Comparison of ENCODE assay signal across 18 cellular contexts in the genomic region with DNA sequence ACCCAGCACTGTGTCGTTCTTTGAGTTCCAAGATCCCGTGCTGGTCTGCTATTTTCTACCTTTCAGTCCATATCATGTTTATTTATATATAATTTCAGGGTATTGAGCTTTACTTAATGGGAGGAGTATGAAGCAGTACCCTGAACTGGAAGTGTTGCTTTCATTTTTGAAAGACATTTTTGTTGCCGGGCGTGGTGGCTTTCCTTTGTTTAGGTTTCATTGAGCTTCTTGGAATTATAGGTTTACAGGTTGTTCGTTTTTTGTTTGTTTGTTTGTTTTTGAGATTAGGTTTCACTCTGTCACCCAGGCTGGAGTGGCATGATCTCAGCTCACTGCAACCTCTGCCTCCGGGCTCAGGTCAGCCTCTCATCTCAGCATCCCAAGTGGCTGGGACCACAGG. TPM values are rescaled to one million over a fixed set of nuclear protein-coding genes. Genes with fewer than 3 reads are reported as not detected.
DNase-seq lines count a peak whose midpoint lies in the region; ATAC-seq and TF ChIP-seq lines count a peak whose summit lies in the region.
"Had no signal": no experiment of that assay in that cellular context is flagged by ENCODE, and none has a peak within 500 bp of the region (broad histone marks: within the 10 kb centered on the region; RNA-seq: fewer than 3 reads in every experiment).

No MANE protein-coding gene starts in this region.

- H3K4me3 Mint-ChIP-seq in activated CD4-positive, alpha-beta T cell treated with anti-CD3 and anti-CD28 coated beads, Interleukin-2, amount 10 ng/mL, durations not matched to agents 24 days and 14 days: no peak overlapping the region
- peak overlapping the region; percentile 11 for H3K4me3 Mint-ChIP-seq in activated T-helper 1 cell treated with anti-CD3 and anti-CD28 coated beads, Interleukin-12 subunit alpha, Interleukin-12 subunit beta, Interleukin-2, Interleukin-4 antibody, amounts not matched to agents 30 ng/mL and 10 ng/mL and 1 ng/mL, durations not matched to agents 14 hours and 24 hours and 36 hours
- H3K4me3 Mint-ChIP-seq in natural killer cell treated with Interleukin-12 subunit alpha and Interleukin-12 subunit beta and Interleukin-15 and Interleukin-18, amount 100 ng/mL, for 72 hours: peak overlapping the region; percentile 25

- peaks cover 13% of the 10 kb centered on the region for H3K36me3 Mint-ChIP-seq in activated CD4-positive, alpha-beta T cell treated with anti-CD3 and anti-CD28 coated beads, Interleukin-2, amount 10 ng/mL, durations not matched to agents 24 days and 14 days (ENCODE audit: low read depth)
- H3K36me3 Mint-ChIP-seq in activated T-helper 1 cell treated with anti-CD3 and anti-CD28 coated beads, Interleukin-12 subunit alpha, Interleukin-12 subunit beta, Interleukin-2, Interleukin-4 antibody, amounts not matched to agents 30 ng/mL and 10 ng/mL and 1 ng/mL, durations not matched to agents 14 hours and 24 hours and 36 hours (ENCODE audit: low read depth): peaks cover 11% of the 10 kb centered on the region
- no peaks in the 10 kb centered on the region for H3K36me3 Mint-ChIP-seq in natural killer cell treated with Interleukin-12 subunit alpha and Interleukin-12 subunit beta and Interleukin-15 and Interleukin-18, amount 100 ng/mL, for 72 hours

- H3K27me3 Mint-ChIP-seq in activated CD4-positive, alpha-beta T cell treated with anti-CD3 and anti-CD28 coated beads, Interleukin-2, amount 10 ng/mL, durations not matched to agents 24 days and 14 days: no peaks in the 10 kb centered on the region
- H3K27me3 Mint-ChIP-seq in activated T-helper 1 cell treated with anti-CD3 and anti-CD28 coated beads, Interleukin-12 subunit alpha, Interleukin-12 subunit beta, Interleukin-2, Interleukin-4 antibody, amounts not matched to agents 30 ng/mL and 10 ng/mL and 1 ng/mL, durations not matched to agents 14 hours and 24 hours and 36 hours (ENCODE audit: insufficient read depth): no peaks in the 10 kb centered on the region
- H3K27me3 Mint-ChIP-seq in natural killer cell treated with Interleukin-12 subunit alpha and Interleukin-12 subunit beta and Interleukin-15 and Interleukin-18, amount 100 ng/mL, for 72 hours: no peaks in the 10 kb centered on the region
- H3K27me3 Mint-ChIP-seq: CD4-positive, CD25-positive, alpha-beta regulatory T cell had no signal

- H4K20me1 ChIP-seq in MM.1S (ENCODE audit: insufficient read depth, low read length): no peaks in the 10 kb centered on the region

- peak; percentile 79 for DNase-seq in activated CD4-positive, alpha-beta T cell treated with anti-CD3 and anti-CD28 coated beads, Interleukin-2, amount 10 ng/mL, durations not matched to agents 24 days and 14 days
- no peak for DNase-seq in activated CD4-positive, alpha-beta T cell treated with anti-CD3 and anti-CD28 coated beads, Interleukin-2, amount 50 U/mL, for 48 hours
- no peak for DNase-seq in MM.1S
- no peak for DNase-seq in activated T-helper 1 cell treated with anti-CD3 and anti-CD28 coated beads, Interleukin-12 subunit alpha, Interleukin-12 subunit beta, Interleukin-2, Interleukin-4 antibody, amounts not matched to agents 30 ng/mL and 10 ng/mL and 1 ng/mL, durations not matched to agents 14 hours and 24 hours and 36 hours (ENCODE audit: low spot score)
- no peak for DNase-seq in natural killer cell treated with Interleukin-12 subunit alpha and Interleukin-12 subunit beta and Interleukin-15 and Interleukin-18, amount 100 ng/mL, for 72 hours (ENCODE audit: low spot score)
- DNase-seq in NCI-H2227 (lab: John Stamatoyannopoulos, UW; ENCODE audit: unreplicated experiment): no peak
- no peak for DNase-seq in ovary
- DNase-seq: AML-193, Calu3, DND-41, GDM1, HCEC 1CT, Karpas-422, NCI-H187 treated with DMSO at 0.1 percent for 48 hours, NCI-H524 treated with DMSO at 0.1 percent for 48 hours, Peyer's patch, SHP77 had no signal

- peaks cover 10% of the 10 kb centered on the region for H3K4me1 Mint-ChIP-seq in activated CD4-positive, alpha-beta T cell treated with anti-CD3 and anti-CD28 coated beads, Interleukin-2, amount 10 ng/mL, durations not matched to agents 24 days and 14 days
- H3K4me1 Mint-ChIP-seq in activated T-helper 1 cell treated with anti-CD3 and anti-CD28 coated beads, Interleukin-12 subunit alpha, Interleukin-12 subunit beta, Interleukin-2, Interleukin-4 antibody, amounts not matched to agents 30 ng/mL and 10 ng/mL and 1 ng/mL, durations not matched to agents 14 hours and 24 hours and 36 hours (ENCODE audit: low read depth): peaks cover 15% of the 10 kb centered on the region
- peaks cover 9 to 12% of the 10 kb centered on the region in 2 donors for H3K4me1 Mint-ChIP-seq in natural killer cell treated with Interleukin-12 subunit alpha and Interleukin-12 subunit beta and Interleukin-15 and Interleukin-18, amount 100 ng/mL, for 72 hours (ENCODE audit: low read depth in 2 of 2)

- peaks cover 7% of the 10 kb centered on the region for H3K4me1 ChIP-seq in MM.1S (ENCODE audit: low read length)
- H3K4me1 ChIP-seq in ovary (ENCODE audit: insufficient read depth): no peaks in the 10 kb centered on the region

- peak overlapping the region; percentile 45 for H3K27ac Mint-ChIP-seq in activated CD4-positive, alpha-beta T cell treated with anti-CD3 and anti-CD28 coated beads, Interleukin-2, amount 10 ng/mL, durations not matched to agents 24 days and 14 days
- H3K27ac Mint-ChIP-seq in activated T-helper 1 cell treated with anti-CD3 and anti-CD28 coated beads, Interleukin-12 subunit alpha, Interleukin-12 subunit beta, Interleukin-2, Interleukin-4 antibody, amounts not matched to agents 30 ng/mL and 10 ng/mL and 1 ng/mL, durations not matched to agents 14 hours and 24 hours and 36 hours: peak overlapping the region; percentile 52
- peak overlapping the region; percentile 1 to 78 for H3K27ac Mint-ChIP-seq in natural killer cell treated with Interleukin-12 subunit alpha and Interleukin-12 subunit beta and Interleukin-15 and Interleukin-18, amount 100 ng/mL, for 72 hours
- H3K27ac Mint-ChIP-seq: CD4-positive, CD25-positive, alpha-beta regulatory T cell had no signal

- H3F3A ChIP-seq in MM.1S (ENCODE audit: insufficient read depth, low read length): peaks cover 6% of the 10 kb centered on the region

- H3K36me3 ChIP-seq in MM.1S (replicated peaks; ENCODE audit: insufficient read depth, low read length) (no peaks in the 10 kb centered on the region), ovary (no peaks in the 10 kb centered on the region)

- TF ChIP-seq POLR2A in ovary (IDR thresholded peaks at IDR 0.05): no peak

- H3K4me3 ChIP-seq in MM.1S (ENCODE audit: low read length): peak overlapping the region; percentile 27
- H3K4me3 ChIP-seq in ovary: no peak overlapping the region
- H3K4me3 ChIP-seq: Peyer's patch had no signal

- peak overlapping the region; percentile 55 for H3K4me2 ChIP-seq in MM.1S (ENCODE audit: low read depth, low read length)

- no peak for ATAC-seq in natural killer cell treated with Interleukin-12 subunit alpha and Interleukin-12 subunit beta and Interleukin-15 and Interleukin-18, amount 100 ng/mL, for 72 hours

- peak overlapping the region; percentile 9 for H2AFZ ChIP-seq in MM.1S (ENCODE audit: low read length)

- TF ChIP-seq EP300 in ovary (IDR thresholded peaks at IDR 0.05): no peak

- H3K79me2 ChIP-seq in MM.1S (ENCODE audit: low read length): peaks cover 11% of the 10 kb centered on the region; the same call in 1 of the 2 replicates

- no peaks in the 10 kb centered on the region for H3K9me2 ChIP-seq in MM.1S (replicated peaks; ENCODE audit: insufficient read depth, low read length)

- peak overlapping the region; percentile 30; the same call in 1 of the 2 replicates for H3K27ac ChIP-seq in MM.1S (ENCODE audit: low read length)
- no peak overlapping the region for H3K27ac ChIP-seq in ovary
- H3K27ac ChIP-seq: Peyer's patch had no signal

- peaks cover 10% of the 10 kb centered on the region for H3K9me3 Mint-ChIP-seq in activated CD4-positive, alpha-beta T cell treated with anti-CD3 and anti-CD28 coated beads, Interleukin-2, amount 10 ng/mL, durations not matched to agents 24 days and 14 days
- H3K9me3 Mint-ChIP-seq in activated T-helper 1 cell treated with anti-CD3 and anti-CD28 coated beads, Interleukin-12 subunit alpha, Interleukin-12 subunit beta, Interleukin-2, Interleukin-4 antibody, amounts not matched to agents 30 ng/mL and 10 ng/mL and 1 ng/mL, durations not matched to agents 14 hours and 24 hours and 36 hours: peaks cover 5% of the 10 kb centered on the region
- no peaks in the 10 kb centered on the region for H3K9me3 Mint-ChIP-seq in natural killer cell treated with Interleukin-12 subunit alpha and Interleukin-12 subunit beta and Interleukin-15 and Interleukin-18, amount 100 ng/mL, for 72 hours

- TF ChIP-seq CTCF in MM.1S (IDR thresholded peaks at IDR 0.05; ENCODE audit: low read length): no peak
- no peak for TF ChIP-seq CTCF in ovary (IDR thresholded peaks at IDR 0.05)

- 89 to 94% (median 92%) methylated on average over 6 of the region's 6 CpGs for WGBS in ovary, 3 donors

- no peaks in the 10 kb centered on the region for H3K9me3 ChIP-seq in MM.1S (replicated peaks; ENCODE audit: insufficient read depth, low read length)
- no peaks in the 10 kb centered on the region for H3K9me3 ChIP-seq in ovary

- intact Hi-C loops in activated CD4-positive, alpha-beta T cell treated with anti-CD3 and anti-CD28 coated beads, Interleukin-2, amount 10 ng/mL, durations not matched to agents 24 days and 14 days (cut with micrococcal nuclease): no loop called here
- intact Hi-C loops in activated T-helper 1 cell treated with anti-CD3 and anti-CD28 coated beads, Interleukin-12 subunit alpha, Interleukin-12 subunit beta, Interleukin-2, Interleukin-4 antibody, amounts not matched to agents 30 ng/mL and 10 ng/mL and 1 ng/mL, durations not matched to agents 14 hours and 24 hours and 36 hours (cut with micrococcal nuclease): no loop called here
- intact Hi-C loops in ovary (cut with DNase I): no loop called here

- H3K27me3 ChIP-seq in MM.1S (replicated peaks; ENCODE audit: insufficient read depth, low read length) (no peaks in the 10 kb centered on the region), ovary (no peaks in the 10 kb centered on the region)
- H3K27me3 ChIP-seq: Peyer's patch had no signal

- H3K9ac ChIP-seq in MM.1S (ENCODE audit: low read length): peak overlapping the region; percentile 26; the same call in 1 of the 2 replicates

RNA-seq across cellular contexts. Expression of a gene that starts 7.4 kb away (rescaled TPM):
- 1.5 and 1.6 TPM in 2 replicates for total RNA-seq in activated CD4-positive, alpha-beta T cell treated with anti-CD3 and anti-CD28 coated beads, Interleukin-2, amount 10 ng/mL, durations not matched to agents 24 days and 14 days
- total RNA-seq in activated T-helper 1 cell treated with anti-CD3 and anti-CD28 coated beads, Interleukin-12 subunit alpha, Interleukin-12 subunit beta, Interleukin-2, Interleukin-4 antibody, amounts not matched to agents 30 ng/mL and 10 ng/mL and 1 ng/mL, durations not matched to agents 14 hours and 24 hours and 36 hours: 1.8 and 2.0 TPM in 2 replicates
- 1 to 10 TPM; 3.5 to 5.7 TPM for total RNA-seq in natural killer cell treated with Interleukin-12 subunit alpha and Interleukin-12 subunit beta and Interleukin-15 and Interleukin-18, amount 100 ng/mL, for 72 hours
- total RNA-seq in ovary: 10 to 100 TPM in 2 of 7 donors, 1 to 10 TPM in 5; 6.4 to 30.1 (median 8.7) TPM
- polyA plus RNA-seq in ovary: 1 to 10 TPM; 6.4 to 8.2 TPM

RNA-seq across cellular contexts. Expression of a gene that starts 35.3 kb away (rescaled TPM):
- total RNA-seq in activated CD4-positive, alpha-beta T cell treated with anti-CD3 and anti-CD28 coated beads, Interleukin-2, amount 10 ng/mL, durations not matched to agents 24 days and 14 days: 513 and 516 TPM in 2 replicates
- total RNA-seq in activated T-helper 1 cell treated with anti-CD3 and anti-CD28 coated beads, Interleukin-12 subunit alpha, Interleukin-12 subunit beta, Interleukin-2, Interleukin-4 antibody, amounts not matched to agents 30 ng/mL and 10 ng/mL and 1 ng/mL, durations not matched to agents 14 hours and 24 hours and 36 hours: 499 and 501 TPM in 2 replicates
- total RNA-seq in natural killer cell treated with Interleukin-12 subunit alpha and Interleukin-12 subunit beta and Interleukin-15 and Interleukin-18, amount 100 ng/mL, for 72 hours: 100 to 1,000 TPM; 340 to 514 TPM
- total RNA-seq in ovary: 100 to 1,000 TPM; 100 to 220 (median 185) TPM
- 100 to 1,000 TPM in 1 of 2 donors, 10 to 100 TPM in 1; 95.1 to 121 TPM for polyA plus RNA-seq in ovary
